8 cellular contexts compared by ENCODE assay signal in genomic region chr11:57458410-57459111, GRCh38. TPM values are rescaled to one million over a fixed set of nuclear protein-coding genes. Genes with fewer than 3 reads are reported as not detected.
A peak's percentile ranks its signal among the peaks of the same experiment; 100 is the strongest.
DNase-seq lines count a peak whose midpoint lies in the region; ATAC-seq and TF ChIP-seq lines count a peak whose summit lies in the region.

No MANE protein-coding gene starts in this region.

- TF ChIP-seq CTCF in AG09309 (IDR thresholded peaks at IDR 0.05; ENCODE audit: control insufficient read depth, insufficient read depth, low read depth, low read length, missing control alignments): peak; percentile 81
- peak; percentile 89 for TF ChIP-seq CTCF in RWPE1 (conservative IDR thresholded peaks at IDR 0.05; ENCODE audit: low read depth)
- peak; percentile 52 to 87 (median 81) for TF ChIP-seq CTCF in ascending aorta (IDR thresholded peaks at IDR 0.05)
- peak in 10 of 11 experiments; percentile 38 to 83 (median 69) for TF ChIP-seq CTCF in spleen (IDR thresholded peaks at IDR 0.05 in 8 of 11, conservative IDR thresholded peaks at IDR 0.05 in 3 of 11)

- CTCF ChIA-PET in RWPE1 (lab: Yijun Ruan, JAX): interaction anchor here (0.6 to 6.1 kb wide), 40 partner anchors 9 to 1700 kb away, joined by 3 to 67 read pairs (median 4); partner anchors contain the start of genes SLC43A1 and TIMM10

- H3K36me3 ChIP-seq in ascending aorta (no peaks in the 10 kb centered on the region), iPS-20b (ENCODE audit: insufficient read depth, low read depth, low read length) (no peaks in the 10 kb centered on the region), spleen (no peaks in the 10 kb centered on the region)

- POLR2A ChIA-PET in RWPE1 (lab: Yijun Ruan, JAX; ENCODE audit: low non-redundant PET): no interaction called here

- no peak for TF ChIP-seq POLR2A in spleen (IDR thresholded peaks at IDR 0.05)

- 0 to 1% (median 1%) methylated on average over 40 to 41 of the region's 41 CpGs for WGBS in spleen, 5 donors

- DNase-seq in AG09309 (ENCODE audit: low read depth) (no peak), RWPE1 (ENCODE audit: low spot score) (no peak), ascending aorta (ENCODE audit: low spot score in 2 of 2) (peak in 1 of 2 donors; percentile 71), spleen (peak; percentile 82), cerebellar cortex (ENCODE audit: low spot score) (no peak), putamen (ENCODE audit: low spot score) (no peak)

- H3K9me3 ChIP-seq in ascending aorta: no peaks in the 10 kb centered on the region
- H3K9me3 ChIP-seq in iPS-20b (ENCODE audit: insufficient read depth, low read depth, low read length): no peaks in the 10 kb centered on the region
- no peaks in the 10 kb centered on the region for H3K9me3 ChIP-seq in spleen

- peak; percentile 29 for ATAC-seq in GM21529 (IDR thresholded peaks at IDR 0.05; ENCODE audit: unreplicated experiment)

- H3K4me3 ChIP-seq in AG09309 (ENCODE audit: control insufficient read depth, low read depth, low read length): peak overlapping the region; percentile 39
- H3K4me3 ChIP-seq in ascending aorta: peak overlapping the region; percentile 53 to 55
- H3K4me3 ChIP-seq in iPS-20b (ENCODE audit: low read length): peak overlapping the region; percentile 61
- H3K4me3 ChIP-seq in spleen: peak overlapping the region; percentile 7 to 71 (median 44)

- no peak overlapping the region; the same call in 1 of the 2 replicates for H3K9ac ChIP-seq in iPS-20b (ENCODE audit: low read depth, low read length)

- intact Hi-C loops in ascending aorta (cut with DNase I) (no loop called here), spleen (cut with DNase I; ENCODE audit: low total_unique reads) (loop anchor here (5.0 kb wide), 1 partner anchor 184 kb away; no protein-coding TSS in a partner anchor)

- H3K4me1 ChIP-seq in ascending aorta (peaks cover 16 to 32% of the 10 kb centered on the region in 2 donors), iPS-20b (ENCODE audit: insufficient read depth, low read length) (peaks cover 25% of the 10 kb centered on the region), spleen (peaks cover 22 to 47% (median 42%) of the 10 kb centered on the region in 6 donors)

- no peak overlapping the region for H3K27ac ChIP-seq in RWPE1
- no peak overlapping the region for H3K27ac ChIP-seq in ascending aorta
- H3K27ac ChIP-seq in iPS-20b (ENCODE audit: low read length): no peak overlapping the region
- no peak overlapping the region for H3K27ac ChIP-seq in spleen

- H3K27me3 ChIP-seq in ascending aorta: peaks cover 28% of the 10 kb centered on the region
- H3K27me3 ChIP-seq in iPS-20b (ENCODE audit: insufficient read depth, low read length): peaks cover 73% of the 10 kb centered on the region
- H3K27me3 ChIP-seq in spleen (replicated peaks in 1 of 7): peaks cover 5 to 69% (median 39%) of the 10 kb centered on the region in 7 donors

RNA-seq across cellular contexts. Expression of gene RTN4RL2, which starts 1.8 kb away (rescaled TPM):
- total RNA-seq in ascending aorta (0.64 TPM), spleen (1 to 10 TPM in 1 of 7 donors, under 1 TPM in 6; 0.37 to 2.0 (median 0.49) TPM)
- polyA plus RNA-seq in spleen: under 1 TPM; 0.15 to 0.73 (median 0.29) TPM

RNA-seq across cellular contexts. Expression of gene SLC43A3, which starts 31.6 kb away (rescaled TPM):
- total RNA-seq in ascending aorta (211 TPM), spleen (10 to 100 TPM; 29.9 to 72.5 (median 41.7) TPM)
- 10 to 100 TPM; 15.2 to 29.1 (median 20.9) TPM for polyA plus RNA-seq in spleen

RNA-seq across cellular contexts. Expression of gene SLC43A1, which starts 56.9 kb away (rescaled TPM):
- total RNA-seq in ascending aorta (18.4 TPM), spleen (10 to 100 TPM in 5 of 7 donors, 1 to 10 TPM in 2; 7.0 to 16.1 (median 13.0) TPM)
- 1 to 10 TPM; 6.2 to 8.4 (median 6.4) TPM for polyA plus RNA-seq in spleen
